Comparison of ENCODE assay signal across 20 cellular contexts in the genomic region with DNA sequence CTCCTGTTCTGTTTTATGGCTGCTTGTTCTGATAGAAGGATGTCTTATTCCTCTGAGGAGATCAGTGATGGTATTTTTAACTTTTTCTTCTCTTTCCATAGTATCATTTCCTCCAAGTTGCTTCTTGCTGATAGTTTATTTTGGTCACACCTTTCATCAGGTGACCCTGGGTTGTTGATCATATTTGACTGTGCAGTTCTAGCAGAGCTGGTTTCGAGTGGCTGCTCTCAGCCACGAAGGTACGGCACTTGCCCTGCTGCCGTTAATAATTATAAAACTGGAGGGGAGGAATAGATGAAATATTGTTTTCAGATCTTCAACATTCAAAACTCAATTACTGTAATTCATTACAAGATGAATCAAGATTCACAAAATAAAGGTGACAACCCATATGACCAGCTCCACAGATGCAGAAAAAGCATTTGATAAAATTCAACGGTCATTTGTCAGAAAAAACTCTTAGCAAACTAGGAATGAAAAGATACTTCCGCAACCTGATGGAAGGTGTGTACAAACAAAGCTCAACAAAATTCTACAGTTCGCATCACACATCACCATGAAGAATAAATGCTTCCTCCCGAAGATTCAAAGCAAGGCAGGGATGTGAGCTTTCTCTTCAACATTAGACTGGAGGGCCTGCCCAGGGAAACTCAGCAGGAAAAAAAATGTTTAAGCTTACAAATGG.
"Had no signal": no experiment of that assay in that cellular context is flagged by ENCODE, and none has a peak within 500 bp of the region (broad histone marks: within the 10 kb centered on the region; RNA-seq: fewer than 3 reads in every experiment).

No MANE protein-coding gene starts in this region.

- ATAC-seq: effector memory CD8-positive, alpha-beta T cell; left colon; naive thymus-derived CD4-positive, alpha-beta T cell; psoas muscle; sciatic nerve; stimulated activated memory B cell treated with anti-CD40 and anti-IgM and Interleukin-4, amounts not matched to agents 10 μg/mL and 1 μg/mL and 100 μg/mL, for 72 hours had no signal

- H3K4me3 ChIP-seq: esophagus squamous epithelium, psoas muscle, spleen, tibial artery had no signal

- H3K27ac Mint-ChIP-seq: dendritic cell treated with granulocyte-macrophage colony-stimulating factor and Interleukin-4, amounts not matched to agents 40 ng/mL and 50 ng/mL, for 4 days; effector memory CD8-positive, alpha-beta T cell; naive thymus-derived CD4-positive, alpha-beta T cell; nephron progenitor cell; stimulated activated memory B cell treated with anti-CD40 and anti-IgM and Interleukin-4, amounts not matched to agents 10 μg/mL and 1 μg/mL and 100 μg/mL, for 72 hours; stimulated activated naive CD8-positive, alpha-beta T cell treated with anti-CD3 and anti-CD28 coated beads, Interleukin-15, Interleukin-2, amounts not matched to agents 100 ng/mL and 50 ng/mL, for 24 hours had no signal

- H3K9ac ChIP-seq: parathyroid adenoma had no signal

- H3K36me3 ChIP-seq: esophagus squamous epithelium, spleen, tibial artery had no signal

- H3K4me1 Mint-ChIP-seq: immature natural killer cell; naive thymus-derived CD4-positive, alpha-beta T cell had no signal

- H3K27ac ChIP-seq: esophagus squamous epithelium, parathyroid adenoma, psoas muscle, spleen, tibial artery had no signal

- H3K4me3 Mint-ChIP-seq: dendritic cell treated with granulocyte-macrophage colony-stimulating factor and Interleukin-4, amounts not matched to agents 40 ng/mL and 50 ng/mL, for 4 days; effector memory CD8-positive, alpha-beta T cell; immature natural killer cell; naive thymus-derived CD4-positive, alpha-beta T cell; nephron progenitor cell; stimulated activated memory B cell treated with anti-CD40 and anti-IgM and Interleukin-4, amounts not matched to agents 10 μg/mL and 1 μg/mL and 100 μg/mL, for 72 hours; stimulated activated naive CD8-positive, alpha-beta T cell treated with anti-CD3 and anti-CD28 coated beads, Interleukin-15, Interleukin-2, amounts not matched to agents 100 ng/mL and 50 ng/mL, for 24 hours had no signal

- DNase-seq: effector memory CD8-positive, alpha-beta T cell; esophagus squamous epithelium; foreskin fibroblast; immature natural killer cell; mammary epithelial cell; naive thymus-derived CD4-positive, alpha-beta T cell; nephron progenitor cell; psoas muscle; retina; spleen; stimulated activated CD4-positive, alpha-beta T cell treated with anti-CD3 and anti-CD28 coated beads, Interleukin-15, amount 100 ng/mL, for 24 hours; stimulated activated CD4-positive, alpha-beta T cell treated with anti-CD3 and anti-CD28 coated beads, Interleukin-1b, Interleukin-23, amount 100 ng/mL, for 48 hours; stimulated activated CD4-positive, alpha-beta T cell treated with anti-CD3 and anti-CD28 coated beads, Interleukin-4, amount 100 ng/mL, for 24 hours; tibial artery had no signal

- H3K9me3 ChIP-seq: esophagus squamous epithelium, psoas muscle, spleen, tibial artery had no signal

- H3K4me1 ChIP-seq: esophagus squamous epithelium, parathyroid adenoma, psoas muscle, spleen, tibial artery had no signal
